Comparison of ENCODE assay signal across 8 cellular contexts in the genomic region with DNA sequence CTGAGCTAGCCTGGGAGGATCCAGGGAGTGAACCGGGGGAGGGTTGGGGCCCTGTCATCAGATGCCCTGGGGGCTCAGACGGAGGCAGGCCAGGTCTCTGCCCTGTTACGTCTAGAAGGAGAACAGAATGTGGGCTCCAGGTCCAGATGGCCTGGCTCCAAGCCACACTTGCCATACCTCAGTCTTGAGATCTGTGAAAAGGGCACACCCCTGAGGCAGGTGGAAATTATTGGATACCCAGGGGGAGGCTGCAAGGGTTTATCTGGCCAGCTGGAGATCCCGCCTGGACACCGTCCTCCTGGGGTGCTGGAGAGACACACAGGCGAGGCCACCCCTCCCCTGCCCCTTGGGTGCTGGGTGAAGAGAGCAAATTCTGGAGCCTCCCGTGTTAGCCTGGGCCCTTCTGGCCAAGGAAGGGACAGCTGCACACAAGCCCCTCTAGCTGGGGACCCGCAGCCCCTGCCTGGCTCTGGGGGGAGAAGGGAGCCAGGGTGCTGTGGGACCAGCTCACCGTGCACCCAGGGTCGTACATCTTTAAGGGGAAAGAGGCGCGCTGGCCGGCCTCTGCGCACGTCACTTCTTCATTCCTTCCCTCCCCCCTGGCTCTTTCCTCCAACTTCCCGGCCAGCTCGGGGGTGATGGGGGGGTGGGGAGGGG. TPM values are rescaled to one million over a fixed set of nuclear protein-coding genes. Genes with fewer than 3 reads are reported as not detected.
A peak's percentile ranks its signal among the peaks of the same experiment; 100 is the strongest.
DNase-seq lines count a peak whose midpoint lies in the region; ATAC-seq and TF ChIP-seq lines count a peak whose summit lies in the region.

No MANE protein-coding gene starts in this region.

- no peaks in the 10 kb centered on the region for H3K36me3 Mint-ChIP-seq in activated naive CD8-positive, alpha-beta T cell

- H3K9me3 ChIP-seq in Loucy (ENCODE audit: insufficient read depth, low read depth, low read length), result no peaks in the 10 kb centered on the region
- H3K9me3 ChIP-seq in left ventricle myocardium inferior (replicated peaks), result no peaks in the 10 kb centered on the region
- no peaks in the 10 kb centered on the region for H3K9me3 ChIP-seq in gastrocnemius medialis
- H3K9me3 ChIP-seq in Karpas-422 (ENCODE audit: low read length), result no peaks in the 10 kb centered on the region

- DNase-seq in DMS79 (lab: John Stamatoyannopoulos, UW), result peak; percentile 46
- peak; percentile 75 for DNase-seq in left ventricle myocardium inferior
- DNase-seq in gastrocnemius medialis, result peak in 1 of 2 donors; percentile 80
- DNase-seq in Karpas-422, result no peak
- no peak for DNase-seq in COR-L47 (lab: John Stamatoyannopoulos, UW)

- H3K36me3 ChIP-seq in Loucy (ENCODE audit: insufficient read depth, low read length), result no peaks in the 10 kb centered on the region
- no peaks in the 10 kb centered on the region for H3K36me3 ChIP-seq in left ventricle myocardium inferior
- no peaks in the 10 kb centered on the region for H3K36me3 ChIP-seq in gastrocnemius medialis
- no peaks in the 10 kb centered on the region for H3K36me3 ChIP-seq in Karpas-422 (ENCODE audit: insufficient read depth, low read length)

- no peak overlapping the region for H3K27ac Mint-ChIP-seq in activated naive CD8-positive, alpha-beta T cell

- TF ChIP-seq CTCF in Loucy (conservative IDR thresholded peaks at IDR 0.05; ENCODE audit: low read length) (no peak), left ventricle myocardium inferior (IDR thresholded peaks at IDR 0.05; ENCODE audit: borderline replicate concordance) (no peak), gastrocnemius medialis (IDR thresholded peaks at IDR 0.05 in 4 of 5, conservative IDR thresholded peaks at IDR 0.05 in 1 of 5) (no peak)

- peaks cover 50% of the 10 kb centered on the region for H3K4me1 Mint-ChIP-seq in activated naive CD8-positive, alpha-beta T cell (ENCODE audit: low read depth)

- H3K9me2 ChIP-seq in Loucy (replicated peaks; ENCODE audit: low read depth, low read length) (no peaks in the 10 kb centered on the region), Karpas-422 (replicated peaks; ENCODE audit: insufficient read depth, low read length) (no peaks in the 10 kb centered on the region)

- H3K9me3 Mint-ChIP-seq in activated naive CD8-positive, alpha-beta T cell (ENCODE audit: low read depth), result no peaks in the 10 kb centered on the region

- peak overlapping the region; percentile 93 for H3K9ac ChIP-seq in Loucy (ENCODE audit: low read depth, low read length, poor library complexity, severe bottlenecking)
- no peak overlapping the region for H3K9ac ChIP-seq in Karpas-422 (ENCODE audit: low read length)

- H3K79me2 ChIP-seq in Loucy (ENCODE audit: insufficient read depth, low read length) (peaks cover 97% of the 10 kb centered on the region), Karpas-422 (ENCODE audit: low read length) (no peaks in the 10 kb centered on the region)

- H3K27me3 ChIP-seq in Loucy (ENCODE audit: insufficient read depth, low read length, poor library complexity, severe bottlenecking), result peaks cover 5% of the 10 kb centered on the region
- no peaks in the 10 kb centered on the region for H3K27me3 ChIP-seq in left ventricle myocardium inferior (ENCODE audit: low read depth)
- no peaks in the 10 kb centered on the region for H3K27me3 ChIP-seq in gastrocnemius medialis
- H3K27me3 ChIP-seq in Karpas-422 (ENCODE audit: low read length), result no peaks in the 10 kb centered on the region

- peak overlapping the region; percentile 77 for H3K4me3 Mint-ChIP-seq in activated naive CD8-positive, alpha-beta T cell

- peak in 1 of 2 donors; percentile 22 for ATAC-seq in gastrocnemius medialis
- no peak for ATAC-seq in HG03469 (IDR thresholded peaks at IDR 0.05; ENCODE audit: unreplicated experiment)

- H4K20me1 ChIP-seq in Loucy (ENCODE audit: insufficient read depth, low read length, poor library complexity, severe bottlenecking), result peaks cover 38% of the 10 kb centered on the region
- H4K20me1 ChIP-seq in Karpas-422 (ENCODE audit: insufficient read depth, low read depth, low read length), result peaks cover 51% of the 10 kb centered on the region; the same call in 1 of the 2 replicates

- H3K27me3 Mint-ChIP-seq in activated naive CD8-positive, alpha-beta T cell, result no peaks in the 10 kb centered on the region

- in situ Hi-C loops in gastrocnemius medialis (cut with MboI; ENCODE audit: low sequenced_read_pairs in 4 of 4), result no loop called here

- peak in 1 of 2 donors; percentile 7 for TF ChIP-seq POLR2A in gastrocnemius medialis (IDR thresholded peaks at IDR 0.05)

- peak overlapping the region; percentile 76 for H3K4me2 ChIP-seq in Loucy (ENCODE audit: low read depth, low read length, poor library complexity, severe bottlenecking)
- no peak overlapping the region for H3K4me2 ChIP-seq in Karpas-422 (ENCODE audit: low read depth, low read length, poor library complexity, severe bottlenecking)

- H3K27ac ChIP-seq in left ventricle myocardium inferior (replicated peaks) (peak overlapping the region; percentile 97), gastrocnemius medialis (peak overlapping the region; percentile 98 to 100 (median 98)), Karpas-422 (ENCODE audit: low read length) (no peak overlapping the region)

- H3K4me3 ChIP-seq in Loucy (ENCODE audit: low read length, poor library complexity, severe bottlenecking) (peak overlapping the region; percentile 72), left ventricle myocardium inferior (peak overlapping the region; percentile 89), gastrocnemius medialis (peak overlapping the region; percentile 87 to 99 (median 96)), Karpas-422 (ENCODE audit: low read length) (no peak overlapping the region)

- intact Hi-C loops in left ventricle myocardium inferior (cut with micrococcal nuclease) (loop anchor here (10.0 kb wide), 1 partner anchor 59 kb away; no protein-coding TSS in a partner anchor), gastrocnemius medialis (cut with DNase I; ENCODE audit: low total_unique reads) (no loop called here)

- peaks cover 65% of the 10 kb centered on the region for H3K4me1 ChIP-seq in Loucy (ENCODE audit: insufficient read depth, low read length, poor library complexity, severe bottlenecking)
- H3K4me1 ChIP-seq in left ventricle myocardium inferior, result peaks cover 96% of the 10 kb centered on the region
- H3K4me1 ChIP-seq in gastrocnemius medialis, result peaks cover 30 to 47% of the 10 kb centered on the region in 2 donors
- H3K4me1 ChIP-seq in Karpas-422 (ENCODE audit: low read length), result peaks cover 6% of the 10 kb centered on the region

- H2AFZ ChIP-seq in Loucy (ENCODE audit: low read length) (peak overlapping the region; percentile 43; the same call in 1 of the 2 replicates), Karpas-422 (ENCODE audit: low read length) (no peak overlapping the region)

- peaks cover 6% of the 10 kb centered on the region; the same call in 1 of the 2 replicates for H3F3A ChIP-seq in Loucy (ENCODE audit: low read depth)

RNA-seq across cellular contexts. Expression of gene NFIC, which starts 0.8 kb away (rescaled TPM):
- 145 TPM for total RNA-seq in left ventricle myocardium inferior
- total RNA-seq in gastrocnemius medialis, result 100 to 1,000 TPM in 3 of 4 donors, 10 to 100 TPM in 1; 90.2 to 403 (median 348) TPM
- total RNA-seq in Karpas-422 (2014; rRNA removed; shearing (Covaris generic); ENCODE audit: low replicate concordance), result 0.82 and 4.4 TPM in 2 replicates

Comparison
In these comparisons a context has a peak if more than half of its experiments do, and no peak if none do; other contexts are left out.
1. DNase-seq: peak in DMS79 (single experiment) and left ventricle myocardium inferior (single experiment); none in Karpas-422 (single experiment) and COR-L47 (single experiment).
2. RNA of gene NFIC, which starts 0.8 kb away (total RNA-seq): 90.2 to 403 TPM in gastrocnemius medialis and 145 TPM in left ventricle myocardium inferior (single experiment); 0.82 to 4.4 TPM in Karpas-422; every median in the first group is over 10 times any median in the second.